In genomic region chr7:4681218-4681851, GRCh38 we compare ENCODE assay signal across 8 cellular contexts. TPM values are rescaled to one million over a fixed set of nuclear protein-coding genes. Genes with fewer than 3 reads are reported as not detected.
A peak's percentile ranks its signal among the peaks of the same experiment; 100 is the strongest.
DNase-seq lines count a peak whose midpoint lies in the region; ATAC-seq, FAIRE-seq and TF ChIP-seq lines count a peak whose summit lies in the region.

No MANE protein-coding gene starts in this region.

- no peaks in the 10 kb centered on the region for H3K27me3 ChIP-seq in A673 (replicated peaks; ENCODE audit: insufficient read depth, low read depth, low read length, poor library complexity)
- no peaks in the 10 kb centered on the region for H3K27me3 ChIP-seq in Karpas-422 (ENCODE audit: low read length)

- H3K27ac Mint-ChIP-seq in natural killer cell: peak overlapping the region; percentile 80 to 82

- TF ChIP-seq CTCF in A673 (conservative IDR thresholded peaks at IDR 0.05; ENCODE audit: low read depth, low read length) (no peak), astrocyte of the spinal cord (IDR thresholded peaks at IDR 0.05; ENCODE audit: low read depth, low read length) (no peak), natural killer cell (IDR thresholded peaks at IDR 0.05) (no peak)

- intact Hi-C loops in A673 (cut with micrococcal nuclease; ENCODE audit: unreplicated experiment): loop anchor here (2.0 kb wide), 1 partner anchor 41 kb away; no protein-coding TSS in a partner anchor
- intact Hi-C loops in natural killer cell (cut with micrococcal nuclease): loop anchor here (2.0 to 5.0 kb wide), 2 partner anchors 41 to 46 kb away; no protein-coding TSS in a partner anchor

- BruUV-seq in A673 (replicated peaks; lab: Mats Ljungman, UMichigan): no TSS peak

- POLR2A ChIA-PET in A673 (lab: Charles Lee; ENCODE audit: low non-redundant PET): no interaction called here

- no peaks in the 10 kb centered on the region for H3K36me3 Mint-ChIP-seq in natural killer cell

- no peak for FAIRE-seq in GM12891 (lab: Jason Lieb, UNC)

- no peak for DNase-seq in A673 (ENCODE audit: low spot score)
- DNase-seq in Karpas-422: no peak
- no peak for DNase-seq in astrocyte of the spinal cord (ENCODE audit: low read depth, low spot score)
- DNase-seq in natural killer cell: no peak
- no peak for DNase-seq in effector CD8-positive, alpha-beta T cell (lab: John Stamatoyannopoulos, UW)
- no peak for DNase-seq in GM12891 (ENCODE audit: insufficient read length, low spot score)
- DNase-seq in glomerular visceral epithelial cell (ENCODE audit: extremely low spot score): no peak

- peak overlapping the region; percentile 60; the same call in 1 of the 2 replicates for H3K9ac ChIP-seq in Karpas-422 (ENCODE audit: low read length)

- H3K9me3 ChIP-seq in A673 (ENCODE audit: low read depth, low read length, poor library complexity, severe bottlenecking) (no peaks in the 10 kb centered on the region), Karpas-422 (ENCODE audit: low read length) (no peaks in the 10 kb centered on the region)

- peaks cover 13% of the 10 kb centered on the region for H3K4me1 ChIP-seq in A673 (ENCODE audit: insufficient read depth, low read length, poor library complexity, severe bottlenecking)
- H3K4me1 ChIP-seq in Karpas-422 (ENCODE audit: low read length): peaks cover 18% of the 10 kb centered on the region

- ATAC-seq in natural killer cell: no peak
- no peak for ATAC-seq in HG03175 (IDR thresholded peaks at IDR 0.05; ENCODE audit: unreplicated experiment)

- peak overlapping the region; percentile 91 for H3K4me3 Mint-ChIP-seq in natural killer cell

- peak overlapping the region; percentile 58 for H3K4me2 ChIP-seq in Karpas-422 (ENCODE audit: low read depth, low read length, poor library complexity, severe bottlenecking)

- no peaks in the 10 kb centered on the region for H3K27me3 Mint-ChIP-seq in natural killer cell (ENCODE audit: low read depth in 2 of 2)

- H4K20me1 ChIP-seq in Karpas-422 (ENCODE audit: insufficient read depth, low read depth, low read length): peaks cover 19% of the 10 kb centered on the region; the same call in 1 of the 2 replicates

- peak overlapping the region; percentile 26 for H3K4me3 ChIP-seq in A673 (ENCODE audit: low read depth, low read length, poor library complexity, severe bottlenecking)
- H3K4me3 ChIP-seq in Karpas-422 (ENCODE audit: low read length): no peak overlapping the region
- peak overlapping the region; percentile 32 for H3K4me3 ChIP-seq in astrocyte of the spinal cord (ENCODE audit: low read depth, low read length)

- H3K79me2 ChIP-seq in Karpas-422 (ENCODE audit: low read length): peaks cover 39% of the 10 kb centered on the region

- H3K27ac ChIP-seq in A673 (ENCODE audit: low read depth, low read length, poor library complexity, severe bottlenecking) (no peak overlapping the region), Karpas-422 (ENCODE audit: low read length) (no peak overlapping the region)

- CTCF ChIA-PET in A673 (lab: Charles Lee): interaction anchor here (0.6 kb wide), 1 partner anchor 17 kb away, joined by 8 read pairs; no protein-coding TSS in a partner anchor

- H3K9me3 Mint-ChIP-seq in natural killer cell: no peaks in the 10 kb centered on the region

- TF ChIP-seq POLR2A in GM12891 (IDR thresholded peaks at IDR 0.05; ENCODE audit: low read depth, low read length): no peak

- peaks cover 27 to 31% of the 10 kb centered on the region in 2 donors for H3K4me1 Mint-ChIP-seq in natural killer cell

- H3K36me3 ChIP-seq in A673 (ENCODE audit: insufficient read depth, low read length, poor library complexity, severe bottlenecking) (peaks cover 5% of the 10 kb centered on the region), Karpas-422 (ENCODE audit: insufficient read depth, low read length) (peaks cover 4% of the 10 kb centered on the region; the same call in 1 of the 2 replicates)

- no peaks in the 10 kb centered on the region for H3K9me2 ChIP-seq in Karpas-422 (replicated peaks; ENCODE audit: insufficient read depth, low read length)

- in situ Hi-C loops in astrocyte of the spinal cord (cut with HindIII; ENCODE audit: low sequenced_read_pairs): no loop called here

- H2AFZ ChIP-seq in Karpas-422 (ENCODE audit: low read length): peak overlapping the region; percentile 48; the same call in 1 of the 2 replicates

TF ChIP-seq in GM12891, 5 proteins besides CTCF, POLR2A, EP300 and RAD21:
- TF ChIP-seq PAX5 (IDR thresholded peaks at IDR 0.05; ENCODE audit: insufficient read depth, low read length, severe bottlenecking): no peak
- TF ChIP-seq POLR2AphosphoS5 (IDR thresholded peaks at IDR 0.05; ENCODE audit: low read depth, low read length): no peak
- TF ChIP-seq POU2F2 (IDR thresholded peaks at IDR 0.05; ENCODE audit: low read depth, low read length): no peak
- no peak for TF ChIP-seq SPI1 (IDR thresholded peaks at IDR 0.05; ENCODE audit: low read depth, low read length)
- no peak for TF ChIP-seq TAF1 (IDR thresholded peaks at IDR 0.05; ENCODE audit: low read depth, low read length)

RNA-seq across cellular contexts. Expression of gene FOXK1, which starts 0.8 kb away (rescaled TPM):
- 43.8 and 46.2 TPM in 2 replicates for total RNA-seq in A673 (2021)
- 20.3 and 23.8 TPM in 2 replicates for total RNA-seq in Karpas-422 (2014; rRNA removed; shearing (Covaris generic); ENCODE audit: low replicate concordance)
- 10 to 100 TPM; 51.6 to 59.7 (median 55.3) TPM for total RNA-seq in natural killer cell
- polyA plus RNA-seq in GM12891 (2012; ENCODE audit: low read depth, missing spikeins): 5.0 TPM
